ENCODE assay signal across 24 cellular contexts in genomic region chr7:153567426-153567825, GRCh38.
A peak's percentile ranks its signal among the peaks of the same experiment; 100 is the strongest.
DNase-seq lines count a peak whose midpoint lies in the region; ATAC-seq, FAIRE-seq and TF ChIP-seq lines count a peak whose summit lies in the region.
"Had no signal": no experiment of that assay in that cellular context is flagged by ENCODE, and none has a peak within 500 bp of the region (broad histone marks: within the 10 kb centered on the region; RNA-seq: fewer than 3 reads in every experiment).

No MANE protein-coding gene starts in this region.

- H3K4me3 ChIP-seq in gastroesophageal sphincter, result no peak overlapping the region
- H3K4me3 ChIP-seq in lung, result no peak overlapping the region
- H3K4me3 ChIP-seq: GM12878, mucosa of descending colon had no signal

- H3K4me1 ChIP-seq in gastroesophageal sphincter, result peaks cover 0 to 15% (median 0%) of the 10 kb centered on the region in 3 donors
- H3K4me1 ChIP-seq in lung (ENCODE audit: control insufficient read depth in 2 of 2, insufficient read depth in 2 of 2, low read length in 2 of 2), result no peaks in the 10 kb centered on the region

- ATAC-seq in gastroesophageal sphincter (peak; percentile 90), lung (ENCODE audit: insufficient read depth, low FRiP score) (peak; percentile 41)
- ATAC-seq: activated naive CD4-positive, alpha-beta T cell treated with anti-CD3 and anti-CD28 coated beads, Interleukin-2, amount 50 U/mL, for 72 hours; activated T-helper 17 cell treated with anti-CD3 and anti-CD28 coated beads, Interleukin-2, amount 50 U/mL, for 72 hours; GM12878; mucosa of descending colon had no signal

- H3K36me3 ChIP-seq in gastroesophageal sphincter (no peaks in the 10 kb centered on the region), lung (ENCODE audit: control insufficient read depth in 2 of 2, insufficient read depth in 2 of 2, low read length in 2 of 2) (no peaks in the 10 kb centered on the region)
- H3K36me3 ChIP-seq: WERI-Rb-1 had no signal

- no peaks in the 10 kb centered on the region for H3K9me3 ChIP-seq in gastroesophageal sphincter
- peaks cover 0 to 9% of the 10 kb centered on the region in 2 donors for H3K9me3 ChIP-seq in lung (ENCODE audit: control insufficient read depth in 2 of 2, insufficient read depth in 1 of 2, low read length in 1 of 2)

- H3K27me3 ChIP-seq in gastroesophageal sphincter (no peaks in the 10 kb centered on the region), lung (ENCODE audit: control insufficient read depth, insufficient read depth) (no peaks in the 10 kb centered on the region)

- DNase-seq in RPMI7951 (ENCODE audit: low read depth), result peak; percentile 36
- no peak for DNase-seq in lung (ENCODE audit: low spot score)
- DNase-seq in urothelium cell line (ENCODE audit: low spot score), result peak; percentile 14
- DNase-seq in LoVo (ENCODE audit: low spot score), result no peak
- no peak for DNase-seq in activated CD8-positive, alpha-beta memory T cell treated with anti-CD3 and anti-CD28 coated beads, Interleukin-2, amount 50 U/mL, for 4 hours
- no peak for DNase-seq in NCI-H1048 (lab: John Stamatoyannopoulos, UW)
- DNase-seq: activated CD4-positive, alpha-beta T cell treated with anti-CD3 and anti-CD28 coated beads, Interleukin-2, amount 50 U/mL, for 1 hour; anterior cingulate cortex; Calu3; caudate nucleus; DND-41; glutamatergic neuron; KG1; NCI-H1694 treated with DMSO at 0.1 percent for 48 hours; NCI-H69; stimulated activated CD4-positive, alpha-beta T cell treated with anti-CD3 and anti-CD28 coated beads, Interleukin-1b, Interleukin-23, amount 100 ng/mL, for 48 hours; substantia nigra; WERI-Rb-1 had no signal

- no peak for TF ChIP-seq POLR2A in gastroesophageal sphincter (IDR thresholded peaks at IDR 0.05)

- H3K27ac ChIP-seq in gastroesophageal sphincter, result peak overlapping the region in 3 of 4 donors; percentile 1 to 66 (median 11)
- no peak overlapping the region for H3K27ac ChIP-seq in lung (ENCODE audit: low read depth in 1 of 2, low read length in 1 of 2)
- H3K27ac ChIP-seq: WERI-Rb-1 had no signal

- TF ChIP-seq EP300 in gastroesophageal sphincter (IDR thresholded peaks at IDR 0.05), result no peak

- no peak for TF ChIP-seq CTCF in gastroesophageal sphincter (IDR thresholded peaks at IDR 0.05)
- no peak for TF ChIP-seq CTCF in lung (IDR thresholded peaks at IDR 0.05; ENCODE audit: control extremely low read depth, extremely low read depth)

- FAIRE-seq in urothelium cell line (lab: Jason Lieb, UNC), result no peak
- FAIRE-seq: GM12878, H1 had no signal

- 17 to 32% methylated on average over 2 to 5 of the region's 5 CpGs for WGBS in gastroesophageal sphincter (ENCODE audit: low coverage in 1 of 2), 2 donors
- WGBS in lung, 2 donors, result 61 to 67% methylated on average over 5 of the region's 5 CpGs

Comparison
In these comparisons a context has a peak if more than half of its experiments do, and no peak if none do; other contexts are left out.
1. DNase-seq: peak in RPMI7951 (single experiment) and urothelium cell line (single experiment); none in lung (single experiment), LoVo (single experiment), activated CD8-positive, alpha-beta memory T cell treated with anti-CD3 and anti-CD28 coated beads, Interleukin-2, amount 50 U/mL, for 4 hours (single experiment) and NCI-H1048 (single experiment).
2. H3K27ac ChIP-seq: peak in gastroesophageal sphincter (3 of 4); none in lung (0 of 2).